In the genomic region with DNA sequence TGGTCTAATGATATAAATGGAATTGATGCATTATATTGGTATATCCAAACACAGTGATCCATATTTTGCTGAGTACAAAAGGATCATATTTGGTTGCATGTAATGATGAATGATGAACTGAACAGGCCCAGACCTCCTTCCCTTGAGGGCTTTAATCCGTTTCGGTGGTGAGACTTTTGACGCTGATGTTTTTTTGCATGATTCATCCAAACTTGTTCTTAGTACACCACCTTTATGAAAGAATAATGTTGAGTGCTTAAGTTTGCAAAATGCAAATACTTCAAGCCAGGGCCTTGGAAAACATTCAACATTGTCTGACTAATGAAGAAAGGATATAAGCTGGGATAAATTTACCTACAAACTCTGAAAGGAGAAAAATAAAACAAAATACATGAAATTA, we compare ENCODE assay signal across 30 cellular contexts. TPM values are rescaled to one million over a fixed set of nuclear protein-coding genes. Genes with fewer than 3 reads are reported as not detected.
A peak's percentile ranks its signal among the peaks of the same experiment; 100 is the strongest.
DNase-seq lines count a peak whose midpoint lies in the region; ATAC-seq, FAIRE-seq and TF ChIP-seq lines count a peak whose summit lies in the region.
"Had no signal": no experiment of that assay in that cellular context is flagged by ENCODE, and none has a peak within 500 bp of the region (broad histone marks: within the 10 kb centered on the region; RNA-seq: fewer than 3 reads in every experiment).

No MANE protein-coding gene starts in this region.

- H4K20me1 ChIP-seq in HepG2 (ENCODE audit: insufficient read depth, low read length): no peaks in the 10 kb centered on the region
- H4K20me1 ChIP-seq in mammary epithelial cell (ENCODE audit: insufficient read depth, low read length): no peaks in the 10 kb centered on the region
- H4K20me1 ChIP-seq: BLaER1 had no signal

- H3K36me3 ChIP-seq in HepG2 (replicated peaks in 1 of 2; ENCODE audit: control insufficient read depth in 1 of 2, insufficient read depth in 2 of 2, low read length in 2 of 2) (peaks cover 6 to 31% of the 10 kb centered on the region in 2 experiments; a peak in 4 of 5 replicates), right lobe of liver (peaks cover 0 to 10% (median 5%) of the 10 kb centered on the region in 4 donors), mammary epithelial cell (ENCODE audit: insufficient read depth, low read length) (no peaks in the 10 kb centered on the region), upper lobe of right lung (no peaks in the 10 kb centered on the region)
- H3K36me3 ChIP-seq: BLaER1, HAP-1 had no signal

- in situ Hi-C loops in HepG2 (cut with HindIII; ENCODE audit: extremely low pct_ligation_motif_present, low pct_unique_long_range_greater_than_20kb): no loop called here
- in situ Hi-C loops in mammary epithelial cell (cut with MboI; ENCODE audit: low sequenced_read_pairs in 2 of 2): no loop called here

- CTCF ChIA-PET in HepG2 (lab: Yijun Ruan, JAX; ENCODE audit: low intra/inter-chr PET ratio, low total read pairs) (no interaction called here), mammary epithelial cell (lab: Charles Lee; ENCODE audit: low non-redundant PET) (no interaction called here)

- no peak for TF ChIP-seq RAD21 in HepG2 (CRISPR knock-in tag; IDR thresholded peaks at IDR 0.05)

- peaks cover 18 to 25% of the 10 kb centered on the region in 2 donors for H3K36me3 Mint-ChIP-seq in stimulated activated naive B cell treated with anti-CD40 and anti-IgM and Interleukin-4, amounts not matched to agents 10 μg/mL and 1 μg/mL and 100 μg/mL, for 72 hours

- H3K9me3 Mint-ChIP-seq in stimulated activated naive B cell treated with anti-CD40 and anti-IgM and Interleukin-4, amounts not matched to agents 10 μg/mL and 1 μg/mL and 100 μg/mL, for 72 hours: no peaks in the 10 kb centered on the region
- H3K9me3 Mint-ChIP-seq: HFFc6 had no signal

- intact Hi-C loops in HepG2 (cut with micrococcal nuclease; ENCODE audit: unreplicated experiment): loop anchor here (2.0 kb wide), 1 partner anchor 15 kb away; no protein-coding TSS in a partner anchor
- intact Hi-C loops in right lobe of liver (cut with DNase I): no loop called here
- intact Hi-C loops in mammary epithelial cell (cut with micrococcal nuclease): no loop called here
- intact Hi-C loops in upper lobe of right lung (cut with DNase I): no loop called here

- H3K4me1 ChIP-seq in HepG2 (ENCODE audit: insufficient read depth, low read length) (no peaks in the 10 kb centered on the region), right lobe of liver (no peaks in the 10 kb centered on the region), mammary epithelial cell (ENCODE audit: insufficient read depth, low read length) (peaks cover 5% of the 10 kb centered on the region), foreskin keratinocyte (peaks cover 21% of the 10 kb centered on the region), upper lobe of right lung (no peaks in the 10 kb centered on the region)
- H3K4me1 ChIP-seq: BLaER1, HAP-1 had no signal

- H3K4me1 Mint-ChIP-seq in stimulated activated naive B cell treated with anti-CD40 and anti-IgM and Interleukin-4, amounts not matched to agents 10 μg/mL and 1 μg/mL and 100 μg/mL, for 72 hours: no peaks in the 10 kb centered on the region

- dilution Hi-C loops in mammary epithelial cell (cut with HindIII; ENCODE audit: low sequenced_read_pairs): no loop called here

- no peak overlapping the region for H3K4me3 Mint-ChIP-seq in stimulated activated naive B cell treated with anti-CD40 and anti-IgM and Interleukin-4, amounts not matched to agents 10 μg/mL and 1 μg/mL and 100 μg/mL, for 72 hours
- H3K4me3 Mint-ChIP-seq: CD4-positive, CD25-positive, alpha-beta regulatory T cell; HFFc6 had no signal

- H3K79me2 ChIP-seq in HepG2 (ENCODE audit: insufficient read depth, low read length): no peaks in the 10 kb centered on the region
- H3K79me2 ChIP-seq in mammary epithelial cell (ENCODE audit: insufficient read depth, low read length): no peaks in the 10 kb centered on the region

- H2AFZ ChIP-seq in HepG2 (ENCODE audit: low read length) (no peak overlapping the region), mammary epithelial cell (ENCODE audit: low read depth, low read length) (no peak overlapping the region)
- H2AFZ ChIP-seq: PC-9 had no signal

- TF ChIP-seq POLR2A in HepG2 (IDR thresholded peaks at IDR 0.05; ENCODE audit: insufficient read depth in 1 of 2, low read depth in 2 of 2, low read length in 2 of 2): no peak
- TF ChIP-seq POLR2A in right lobe of liver (IDR thresholded peaks at IDR 0.05): no peak

- H3K9me3 ChIP-seq in HepG2 (ENCODE audit: low read length) (no peaks in the 10 kb centered on the region), right lobe of liver (no peaks in the 10 kb centered on the region), mammary epithelial cell (replicated peaks; ENCODE audit: insufficient read depth, low read length) (no peaks in the 10 kb centered on the region), upper lobe of right lung (no peaks in the 10 kb centered on the region)
- H3K9me3 ChIP-seq: BLaER1, HAP-1 had no signal

- H3K27ac Mint-ChIP-seq in stimulated activated naive B cell treated with anti-CD40 and anti-IgM and Interleukin-4, amounts not matched to agents 10 μg/mL and 1 μg/mL and 100 μg/mL, for 72 hours: no peak overlapping the region
- H3K27ac Mint-ChIP-seq: CD4-positive, CD25-positive, alpha-beta regulatory T cell; HFFc6 had no signal

- H3K27me3 Mint-ChIP-seq in stimulated activated naive B cell treated with anti-CD40 and anti-IgM and Interleukin-4, amounts not matched to agents 10 μg/mL and 1 μg/mL and 100 μg/mL, for 72 hours: no peaks in the 10 kb centered on the region
- H3K27me3 Mint-ChIP-seq: CD4-positive, CD25-positive, alpha-beta regulatory T cell had no signal

- FAIRE-seq in HepG2 (lab: Jason Lieb, UNC): no peak
- FAIRE-seq: D721Med, GM18507 had no signal

- H3K4me3 ChIP-seq in HepG2 (replicated peaks in 1 of 3; ENCODE audit: insufficient read depth in 1 of 3, low read depth in 2 of 3, low read length in 3 of 3): no peak overlapping the region
- no peak overlapping the region for H3K4me3 ChIP-seq in right lobe of liver
- no peak overlapping the region for H3K4me3 ChIP-seq in mammary epithelial cell (replicated peaks in 1 of 3; ENCODE audit: insufficient read depth in 1 of 3, low read depth in 2 of 3, low read length in 3 of 3)
- H3K4me3 ChIP-seq in upper lobe of right lung: no peak overlapping the region
- H3K4me3 ChIP-seq: BLaER1, HAP-1, PC-9 had no signal

- H3K9ac ChIP-seq in HepG2 (ENCODE audit: insufficient read depth, low read depth, low read length) (no peak overlapping the region), mammary epithelial cell (ENCODE audit: insufficient read depth, low read length) (no peak overlapping the region)
- H3K9ac ChIP-seq: BLaER1 had no signal

- no peak for TF ChIP-seq CTCF in HepG2 (CRISPR knock-in tag; IDR thresholded peaks at IDR 0.05)
- no peak for TF ChIP-seq CTCF in right lobe of liver (IDR thresholded peaks at IDR 0.05)
- no peak for TF ChIP-seq CTCF in mammary epithelial cell (conservative IDR thresholded peaks at IDR 0.05 in 1 of 2, IDR thresholded peaks at IDR 0.05 in 1 of 2; ENCODE audit: extremely low read depth in 1 of 2, insufficient read depth in 1 of 2, low read depth in 1 of 2, low read length in 2 of 2)
- no peak for TF ChIP-seq CTCF in foreskin keratinocyte (conservative IDR thresholded peaks at IDR 0.05)
- TF ChIP-seq CTCF in upper lobe of right lung (IDR thresholded peaks at IDR 0.05): no peak

- POLR2A ChIA-PET in HepG2 (lab: Yijun Ruan, JAX): no interaction called here

- H3K27ac ChIP-seq in HepG2 (ENCODE audit: extremely low read length, insufficient read depth, low read length) (no peak overlapping the region), right lobe of liver (no peak overlapping the region), mammary epithelial cell (ENCODE audit: insufficient read depth, low read depth, low read length) (peak overlapping the region; percentile 86), foreskin keratinocyte (peak overlapping the region; percentile 95), upper lobe of right lung (no peak overlapping the region)
- H3K27ac ChIP-seq: BLaER1, PC-9 had no signal

- no peak for DNase-seq in HepG2 (ENCODE audit: low spot score)
- DNase-seq in right lobe of liver: no peak
- peak; percentile 97 for DNase-seq in mammary epithelial cell
- DNase-seq in foreskin keratinocyte: peak; percentile 92 to 96
- no peak for DNase-seq in upper lobe of right lung
- DNase-seq in stimulated activated naive B cell treated with anti-CD40 and anti-IgM and Interleukin-4, amounts not matched to agents 10 μg/mL and 1 μg/mL and 100 μg/mL, for 72 hours: no peak
- no peak for DNase-seq in DMS53 treated with DMSO at 0.1 percent for 48 hours (lab: John Stamatoyannopoulos, UW; ENCODE audit: unreplicated experiment)
- DNase-seq in NCI-H524 treated with DMSO at 0.1 percent for 48 hours (lab: John Stamatoyannopoulos, UW): no peak
- DNase-seq: CD4-positive, CD25-positive, alpha-beta regulatory T cell; GOT3; HFFc6; NCI-H1092 treated with DMSO at 0.1 percent for 48 hours; NCI-H1436; NCI-H187; NCI-H2171 treated with DMSO at 0.1 percent for 48 hours; NCI-H345; NCI-H510A treated with DMSO at 0.1 percent for 48 hours; NCI-H774; PC-9; SHP77; SW 1271 had no signal

- no peak overlapping the region for H3K4me2 ChIP-seq in HepG2 (ENCODE audit: low read depth, low read length)
- H3K4me2 ChIP-seq in mammary epithelial cell (ENCODE audit: insufficient read depth, low read depth, low read length): no peak overlapping the region
- H3K4me2 ChIP-seq: BLaER1, PC-9 had no signal

- ATAC-seq in HepG2: no peak
- ATAC-seq in right lobe of liver: no peak
- ATAC-seq in foreskin keratinocyte: peak; percentile 100
- ATAC-seq in upper lobe of right lung: peak; percentile 53
- ATAC-seq in stimulated activated naive B cell treated with anti-CD40 and anti-IgM and Interleukin-4, amounts not matched to agents 10 μg/mL and 1 μg/mL and 100 μg/mL, for 72 hours (replicated peaks): no peak

- no peak for TF ChIP-seq EP300 in HepG2 (IDR thresholded peaks at IDR 0.05; ENCODE audit: low read depth in 2 of 2, low read length in 2 of 2)
- no peak for TF ChIP-seq EP300 in HepG2 (CRISPR knock-in tag; IDR thresholded peaks at IDR 0.05; ENCODE audit: borderline replicate concordance)

- H3K27me3 ChIP-seq in HepG2 (ENCODE audit: control insufficient read depth in 1 of 2, insufficient read depth in 2 of 2, low read length in 2 of 2) (no peaks in the 10 kb centered on the region; a peak in 1 of 5 replicates), right lobe of liver (no peaks in the 10 kb centered on the region), mammary epithelial cell (ENCODE audit: insufficient read depth, low read length) (no peaks in the 10 kb centered on the region), foreskin keratinocyte (no peaks in the 10 kb centered on the region), upper lobe of right lung (no peaks in the 10 kb centered on the region)
- H3K27me3 ChIP-seq: BLaER1 had no signal

- 65% methylated on average over 3 of the region's 3 CpGs for WGBS in HepG2 (ENCODE audit: low lambda C conversion rate)
- WGBS in right lobe of liver (ENCODE audit: insufficient coverage, low coverage, low lambda C conversion rate, missing lambda C conversion rate): 67% methylated on average over 3 of the region's 3 CpGs
- 35% methylated on average over 2 of the region's 3 CpGs for WGBS in mammary epithelial cell (ENCODE audit: low coverage, missing lambda C conversion rate)

- BruUV-seq in HepG2 (replicated peaks; lab: Mats Ljungman, UMichigan): TSS peak; percentile 5
- no TSS peak for BruUV-seq in mammary epithelial cell (replicated peaks; lab: Mats Ljungman, UMichigan)

RNA-seq across cellular contexts. Expression of gene HOOK1, which starts 19.2 kb away (rescaled TPM):
- total RNA-seq in HepG2 (2016; rRNA removed; fragmentation: Illumina TruSeq; extraction: Trizol) (24.2 and 48.0 TPM in 2 replicates), right lobe of liver (10 to 100 TPM; 15.2 to 30.6 (median 26.7) TPM), mammary epithelial cell (1 to 10 TPM; 3.8 to 9.6 TPM), foreskin keratinocyte (6.3 and 8.7 TPM in 2 replicates), upper lobe of right lung (18.5 TPM)
- 3.4 and 4.4 TPM in 2 replicates for total RNA-seq in HepG2 (2016; cell fraction: cytosol; rRNA removed; fragmentation: Illumina TruSeq; extraction: Trizol; ENCODE audit: low read depth)
- 24.0 and 49.5 TPM in 2 replicates for total RNA-seq in HepG2 (2016; cell fraction: insoluble cytoplasmic fraction; rRNA removed; fragmentation: Illumina TruSeq; extraction: Trizol)
- total RNA-seq in HepG2 (2016; cell fraction: membrane; rRNA removed; fragmentation: Illumina TruSeq; extraction: Trizol): 5.4 and 6.7 TPM in 2 replicates
- total RNA-seq in HepG2 (2016; cell fraction: nucleus; rRNA removed; fragmentation: Illumina TruSeq; extraction: Trizol): 33.3 and 34.9 TPM in 2 replicates
- polyA plus RNA-seq in HepG2 (2011; rRNA removed) (9.1 and 11.3 TPM in 2 replicates), mammary epithelial cell (1.9 TPM), foreskin keratinocyte (1.3 and 1.9 TPM in 2 replicates)
- 3.4 and 5.6 TPM in 2 replicates for polyA plus RNA-seq in HepG2 (2011; cell fraction: cytosol; rRNA removed)
- polyA plus RNA-seq in HepG2 (2011; cell fraction: nucleus; rRNA removed): 7.2 and 9.6 TPM in 2 replicates
- polyA plus RNA-seq in HepG2 (2012): 15.5 and 22.6 TPM in 2 replicates
- 0.50 and 0.60 TPM in 2 replicates for polyA plus RNA-seq in HepG2 (2016; cell fraction: cytosol; fragmentation: Illumina TruSeq; extraction: Trizol; ENCODE audit: low read depth)
- 29.1 and 32.7 TPM in 2 replicates for polyA plus RNA-seq in HepG2 (2016; cell fraction: insoluble cytoplasmic fraction; fragmentation: Illumina TruSeq; extraction: Trizol; ENCODE audit: low read depth)
- 2.0 TPM in 2 replicates for polyA plus RNA-seq in HepG2 (2016; cell fraction: membrane; fragmentation: Illumina TruSeq; extraction: Trizol; ENCODE audit: low read depth)
- 33.8 and 35.1 TPM in 2 replicates for polyA plus RNA-seq in HepG2 (2016; cell fraction: nucleus; fragmentation: Illumina TruSeq; extraction: Trizol; ENCODE audit: insufficient read depth, low read depth)
- 3.9 and 27.1 TPM in 2 replicates for polyA minus RNA-seq in HepG2 (2011; rRNA and poly(A)+ RNA removed; ENCODE audit: low replicate concordance)
- polyA minus RNA-seq in HepG2 (2011; cell fraction: cytosol; rRNA and poly(A)+ RNA removed): 11.6 and 19.9 TPM in 2 replicates
- 46.5 and 48.3 TPM in 2 replicates for polyA minus RNA-seq in HepG2 (2011; cell fraction: nucleus; rRNA and poly(A)+ RNA removed)
- 0.52 TPM for polyA minus RNA-seq in mammary epithelial cell
- total RNA-seq: A172, G401, HFFc6, RPMI7951, SK-MEL-5 had no signal
- polyA plus RNA-seq: AG04450 had no signal

Comparison
In these comparisons a context has a peak if more than half of its experiments do, and no peak if none do; other contexts are left out.
1. ATAC-seq: peak in foreskin keratinocyte (single experiment) and upper lobe of right lung (single experiment); none in HepG2 (single experiment), right lobe of liver (0 of 4) and stimulated activated naive B cell treated with anti-CD40 and anti-IgM and Interleukin-4, amounts not matched to agents 10 μg/mL and 1 μg/mL and 100 μg/mL, for 72 hours (0 of 2).
2. DNase-seq: peak in mammary epithelial cell (single experiment) and foreskin keratinocyte (2 of 2); none in HepG2 (single experiment), right lobe of liver (0 of 3), upper lobe of right lung (single experiment), stimulated activated naive B cell treated with anti-CD40 and anti-IgM and Interleukin-4, amounts not matched to agents 10 μg/mL and 1 μg/mL and 100 μg/mL, for 72 hours (single experiment), DMS53 treated with DMSO at 0.1 percent for 48 hours (single experiment) and NCI-H524 treated with DMSO at 0.1 percent for 48 hours (single experiment).
3. H3K27ac ChIP-seq: peak in mammary epithelial cell (single experiment) and foreskin keratinocyte (single experiment); none in HepG2 (single experiment), right lobe of liver (0 of 3) and upper lobe of right lung (single experiment).